ENCODE assay signal across 19 cellular contexts in the genomic region with DNA sequence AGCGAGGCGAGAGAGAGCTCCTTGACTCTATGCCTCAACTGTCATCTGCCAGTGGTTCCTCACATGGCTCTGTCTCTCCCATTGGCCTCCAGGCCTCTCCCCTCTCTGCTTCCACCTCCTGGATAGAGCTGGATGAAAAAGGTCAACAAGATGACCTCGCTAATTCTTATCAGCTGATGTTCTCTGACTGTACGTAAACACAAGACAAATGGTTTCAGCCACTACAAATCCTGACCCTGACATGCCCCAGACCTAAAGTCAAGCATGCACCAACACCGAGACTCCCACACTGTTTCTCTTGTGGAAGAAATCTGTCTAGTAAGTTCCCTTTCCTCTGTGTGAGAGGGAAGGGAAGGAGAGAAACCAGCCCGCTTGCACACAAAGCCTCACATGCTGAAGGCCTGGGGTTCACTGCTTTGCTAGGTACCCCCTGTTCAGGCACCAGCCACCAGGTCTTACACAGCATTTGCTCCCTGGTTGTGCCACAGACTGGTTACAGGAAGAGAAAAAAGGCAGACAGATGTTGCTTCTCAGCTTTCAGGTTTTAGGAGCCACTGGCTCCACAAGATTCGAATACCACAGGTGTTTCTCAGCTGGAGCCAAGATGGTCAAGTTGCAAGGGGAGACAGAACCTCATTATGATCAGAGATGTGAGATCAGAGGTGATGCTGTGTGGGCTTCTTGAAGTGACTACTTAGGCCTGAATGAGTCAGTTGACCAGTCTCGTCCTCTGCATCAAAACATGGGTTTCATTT.
DNase-seq lines count a peak whose midpoint lies in the region; ATAC-seq and TF ChIP-seq lines count a peak whose summit lies in the region.
"Had no signal": no experiment of that assay in that cellular context is flagged by ENCODE, and none has a peak within 500 bp of the region (broad histone marks: within the 10 kb centered on the region; RNA-seq: fewer than 3 reads in every experiment).

No MANE protein-coding gene starts in this region.

- no peak overlapping the region for H3K4me3 Mint-ChIP-seq in endodermal cell
- no peak overlapping the region for H3K4me3 Mint-ChIP-seq in neural crest cell
- no peak overlapping the region for H3K4me3 Mint-ChIP-seq in activated CD4-positive, alpha-beta T cell treated with anti-CD3 and anti-CD28 coated beads for 36 hours
- H3K4me3 Mint-ChIP-seq: activated T-helper 17 cell treated with anti-CD3 and anti-CD28 coated beads, Interleukin-2, amount 50 U/mL, for 72 hours; H9; WTC11 had no signal

- no peaks in the 10 kb centered on the region for H3K4me1 ChIP-seq in endodermal cell (ENCODE audit: control insufficient read depth, insufficient read depth, low read length)
- no peaks in the 10 kb centered on the region for H3K4me1 ChIP-seq in aorta (ENCODE audit: control insufficient read depth in 1 of 2, insufficient read depth in 2 of 2, low read length in 2 of 2)
- H3K4me1 ChIP-seq in testis: no peaks in the 10 kb centered on the region
- H3K4me1 ChIP-seq: Caco-2, pancreas had no signal

- CTCF ChIA-PET in activated CD4-positive, alpha-beta T cell treated with anti-CD3 and anti-CD28 coated beads for 36 hours (lab: Charles Lee): no interaction called here

- H3K27ac ChIP-seq in endodermal cell (ENCODE audit: low read depth, low read length): no peak overlapping the region
- no peak overlapping the region for H3K27ac ChIP-seq in aorta (ENCODE audit: low read depth in 1 of 2, low read length in 2 of 2)
- H3K27ac ChIP-seq in testis: no peak overlapping the region
- H3K27ac ChIP-seq: pancreas, skin epidermis had no signal

- POLR2A ChIA-PET in activated CD4-positive, alpha-beta T cell treated with anti-CD3 and anti-CD28 coated beads for 36 hours (lab: Charles Lee): no interaction called here

- H3K9me3 ChIP-seq in endodermal cell (ENCODE audit: control insufficient read depth, low read length) (no peaks in the 10 kb centered on the region), aorta (ENCODE audit: control insufficient read depth, low read length) (no peaks in the 10 kb centered on the region), testis (no peaks in the 10 kb centered on the region)
- H3K9me3 ChIP-seq: Caco-2, mucosa of descending colon, pancreas had no signal

- H3K4me3 ChIP-seq in endodermal cell (ENCODE audit: low read length) (no peak overlapping the region), aorta (ENCODE audit: low read length in 2 of 2) (no peak overlapping the region), testis (no peak overlapping the region)
- H3K4me3 ChIP-seq: mucosa of descending colon, pancreas, skin epidermis had no signal

- H3K9me3 Mint-ChIP-seq in endodermal cell (no peaks in the 10 kb centered on the region), neural crest cell (peaks cover 6% of the 10 kb centered on the region)
- peaks cover 3% of the 10 kb centered on the region for H3K9me3 Mint-ChIP-seq in activated CD4-positive, alpha-beta T cell treated with anti-CD3 and anti-CD28 coated beads for 36 hours (ENCODE audit: low read depth)
- H3K9me3 Mint-ChIP-seq: H9 had no signal

- peak; percentile 32 for TF ChIP-seq CTCF in endodermal cell (conservative IDR thresholded peaks at IDR 0.05)
- no peak for TF ChIP-seq CTCF in neural crest cell (conservative IDR thresholded peaks at IDR 0.05)
- no peak for TF ChIP-seq CTCF in testis (IDR thresholded peaks at IDR 0.05)

- DNase-seq in NCI-H226 (peak; percentile 89), endodermal cell (no peak), neural crest cell (ENCODE audit: low read depth, low spot score) (no peak), aorta (no peak), testis (no peak)
- no peak for DNase-seq in activated CD4-positive, alpha-beta T cell treated with anti-CD3 and anti-CD28 coated beads for 36 hours
- DNase-seq: Caco-2; H9; hypothalamus; Karpas-422; mucosa of descending colon; pancreas; Right ventricle myocardium superior; stimulated activated CD4-positive, alpha-beta T cell treated with anti-CD3 and anti-CD28 coated beads, Interleukin-4, amount 100 ng/mL, for 24 hours had no signal

- H3K36me3 Mint-ChIP-seq in endodermal cell (ENCODE audit: low read depth) (no peaks in the 10 kb centered on the region), neural crest cell (ENCODE audit: low read depth) (peaks cover 3% of the 10 kb centered on the region)
- H3K36me3 Mint-ChIP-seq in activated CD4-positive, alpha-beta T cell treated with anti-CD3 and anti-CD28 coated beads for 36 hours (ENCODE audit: low read depth): no peaks in the 10 kb centered on the region
- H3K36me3 Mint-ChIP-seq: WTC11 had no signal

- WGBS in endodermal cell (ENCODE audit: insufficient coverage in 1 of 2, insufficient read length in 1 of 2), 2 experiments: 85 to 92% methylated on average over 5 to 8 of the region's 8 CpGs
- 94 to 96% methylated on average over 8 of the region's 8 CpGs for WGBS in aorta, 2 donors
- 73 to 84% methylated on average over 8 of the region's 8 CpGs for WGBS in testis, 2 donors

- H3K27ac Mint-ChIP-seq in endodermal cell: no peak overlapping the region
- peak overlapping the region; percentile 92 for H3K27ac Mint-ChIP-seq in neural crest cell (ENCODE audit: unreplicated experiment)
- no peak overlapping the region for H3K27ac Mint-ChIP-seq in activated CD4-positive, alpha-beta T cell treated with anti-CD3 and anti-CD28 coated beads for 36 hours
- H3K27ac Mint-ChIP-seq: activated T-helper 17 cell treated with anti-CD3 and anti-CD28 coated beads, Interleukin-2, amount 50 U/mL, for 72 hours; WTC11 had no signal

- no peak overlapping the region for H3K9ac ChIP-seq in endodermal cell (ENCODE audit: extremely low read depth, low read length, poor library complexity, severe bottlenecking)

- H3K27me3 ChIP-seq in endodermal cell (ENCODE audit: control insufficient read depth, insufficient read depth, low read length, poor library complexity, severe bottlenecking): no peaks in the 10 kb centered on the region
- H3K27me3 ChIP-seq in aorta (ENCODE audit: control insufficient read depth in 1 of 2, insufficient read depth in 2 of 2, low read length in 1 of 2): no peaks in the 10 kb centered on the region
- H3K27me3 ChIP-seq in testis: no peaks in the 10 kb centered on the region
- H3K27me3 ChIP-seq: pancreas had no signal

- no peak for TF ChIP-seq POLR2A in testis (IDR thresholded peaks at IDR 0.05)

- H3K36me3 ChIP-seq in endodermal cell (ENCODE audit: control insufficient read depth, insufficient read depth, low read length) (no peaks in the 10 kb centered on the region), aorta (ENCODE audit: control insufficient read depth in 1 of 2, insufficient read depth in 2 of 2, low read length in 1 of 2) (no peaks in the 10 kb centered on the region), testis (ENCODE audit: low read depth, missing control alignments) (no peaks in the 10 kb centered on the region)
- H3K36me3 ChIP-seq: pancreas had no signal

- H3K4me1 Mint-ChIP-seq in endodermal cell (no peaks in the 10 kb centered on the region), neural crest cell (peaks cover 32% of the 10 kb centered on the region)
- no peaks in the 10 kb centered on the region for H3K4me1 Mint-ChIP-seq in activated CD4-positive, alpha-beta T cell treated with anti-CD3 and anti-CD28 coated beads for 36 hours
- H3K4me1 Mint-ChIP-seq: activated T-helper 17 cell treated with anti-CD3 and anti-CD28 coated beads, Interleukin-2, amount 50 U/mL, for 72 hours had no signal

- intact Hi-C loops in aorta (cut with DNase I) (no loop called here), testis (cut with DNase I; ENCODE audit: low total_unique reads) (no loop called here)
- intact Hi-C loops in activated CD4-positive, alpha-beta T cell treated with anti-CD3 and anti-CD28 coated beads for 36 hours (cut with DNase I, micrococcal nuclease): no loop called here

- H3K27me3 Mint-ChIP-seq in endodermal cell (ENCODE audit: insufficient read depth) (no peaks in the 10 kb centered on the region), neural crest cell (ENCODE audit: low read depth) (no peaks in the 10 kb centered on the region)
- H3K27me3 Mint-ChIP-seq in activated CD4-positive, alpha-beta T cell treated with anti-CD3 and anti-CD28 coated beads for 36 hours: no peaks in the 10 kb centered on the region
- H3K27me3 Mint-ChIP-seq: activated T-helper 17 cell treated with anti-CD3 and anti-CD28 coated beads, Interleukin-2, amount 50 U/mL, for 72 hours had no signal

- peak; percentile 56 for ATAC-seq in GM18867 (IDR thresholded peaks at IDR 0.05; ENCODE audit: unreplicated experiment)
- no peak for ATAC-seq in GM19351 (IDR thresholded peaks at IDR 0.05; ENCODE audit: unreplicated experiment)
- ATAC-seq in aorta (ENCODE audit: low FRiP score): no peak
- no peak for ATAC-seq in activated CD4-positive, alpha-beta T cell treated with anti-CD3 and anti-CD28 coated beads for 36 hours
- ATAC-seq: activated T-helper 17 cell treated with anti-CD3 and anti-CD28 coated beads, Interleukin-2, amount 50 U/mL, for 72 hours; mucosa of descending colon; pancreas; WTC11 had no signal
